In the genomic region with DNA sequence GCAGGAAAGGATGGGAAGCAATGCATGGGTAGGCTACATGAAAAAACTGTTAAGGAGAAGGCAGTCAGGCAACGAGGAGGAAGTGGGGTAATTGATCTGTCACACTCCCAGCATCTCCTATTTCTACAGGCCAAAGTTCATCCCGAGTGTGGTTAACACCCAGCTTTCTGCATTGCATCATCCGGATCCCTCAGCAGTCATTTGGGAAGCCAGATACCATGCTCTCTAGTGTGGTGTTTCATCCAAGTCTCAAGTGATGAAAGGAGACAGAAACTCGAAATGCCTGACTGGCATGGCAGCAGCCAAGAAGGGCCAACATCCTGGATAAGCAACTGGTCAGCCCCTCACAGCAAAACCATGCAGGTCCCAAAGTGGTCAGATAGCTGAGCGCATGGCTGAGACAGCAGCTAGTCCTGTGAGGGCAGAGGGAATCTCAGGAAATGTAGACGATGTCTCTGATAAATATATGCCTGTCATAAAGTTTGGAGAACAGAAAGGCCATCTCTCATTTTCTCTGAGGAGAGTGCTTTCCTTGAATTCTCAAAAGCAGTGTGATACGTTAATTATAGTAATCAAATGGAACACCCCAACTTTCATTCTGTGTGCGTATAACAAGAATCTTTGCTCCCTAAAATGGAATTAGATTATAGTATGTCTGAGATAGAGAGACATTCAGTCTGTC, we compare ENCODE assay signal across 1 cellular context.
TF ChIP-seq lines count a peak whose summit lies in the region.

No MANE protein-coding gene starts in this region.

TF ChIP-seq in HepG2, 621 proteins besides CTCF, POLR2A, EP300 and RAD21 (continued from another document and continues in another):
- TF ChIP-seq RERE (CRISPR knock-in tag; IDR thresholded peaks at IDR 0.05; ENCODE audit: low read depth) (peak; percentile 74), ZNF616 (CRISPR knock-in tag; IDR thresholded peaks at IDR 0.05; ENCODE audit: low read depth) (no peak), NR3C1 (CRISPR knock-in tag; IDR thresholded peaks at IDR 0.05) (no peak), U2AF2 (IDR thresholded peaks at IDR 0.05; ENCODE audit: low read depth, low read length) (no peak), ZNF512 (CRISPR knock-in tag; IDR thresholded peaks at IDR 0.05) (no peak), ZNF619 (CRISPR knock-in tag; IDR thresholded peaks at IDR 0.05) (0 out of 2 replicates have a peak, but pooled peaks have one; percentile 54), ATF5 (CRISPR knock-in tag; IDR thresholded peaks at IDR 0.05; ENCODE audit: low read depth) (0 out of 2 replicates have a peak, but pooled peaks have one; percentile 84), SMARCE1 (IDR thresholded peaks at IDR 0.05; ENCODE audit: borderline replicate concordance) (no peak), ZNF343 (CRISPR knock-in tag; IDR thresholded peaks at IDR 0.05) (0 out of 2 replicates have a peak, but pooled peaks have one; percentile 62), ZMYM2 (CRISPR knock-in tag; IDR thresholded peaks at IDR 0.05) (0 out of 2 replicates have a peak, but pooled peaks have one; percentile 32), ZBTB20 (CRISPR knock-in tag; IDR thresholded peaks at IDR 0.05; ENCODE audit: borderline replicate concordance, low read depth) (peak; percentile 93), ZNF629 (CRISPR knock-in tag; conservative IDR thresholded peaks at IDR 0.05) (no peak), POLR2AphosphoS5 (IDR thresholded peaks at IDR 0.05; ENCODE audit: low read depth, low read length) (peak; percentile 82), TFE3 (CRISPR knock-in tag; IDR thresholded peaks at IDR 0.05) (peak; percentile 82), ZNF460 (CRISPR knock-in tag; IDR thresholded peaks at IDR 0.05; ENCODE audit: borderline replicate concordance) (no peak; the same call in 1 of the 2 replicates), ZNF136 (CRISPR knock-in tag; IDR thresholded peaks at IDR 0.05; ENCODE audit: low read depth) (no peak; the same call in 1 of the 2 replicates), ZNF607 (CRISPR knock-in tag; IDR thresholded peaks at IDR 0.05; ENCODE audit: borderline replicate concordance) (no peak), AHDC1 (CRISPR knock-in tag; IDR thresholded peaks at IDR 0.05; ENCODE audit: borderline replicate concordance) (peak; percentile 91), ARID2 (CRISPR knock-in tag; IDR thresholded peaks at IDR 0.05; ENCODE audit: borderline replicate concordance) (peak; percentile 87; the same call in 1 of the 2 replicates), TEAD2 (CRISPR knock-in tag; IDR thresholded peaks at IDR 0.05) (no peak), GABPB1 (CRISPR knock-in tag; IDR thresholded peaks at IDR 0.05) (peak; percentile 87), ZGPAT (CRISPR knock-in tag; IDR thresholded peaks at IDR 0.05) (peak; percentile 91), ZNF256 (CRISPR knock-in tag; conservative IDR thresholded peaks at IDR 0.05) (no peak)
- TF ChIP-seq, protein P1, sequence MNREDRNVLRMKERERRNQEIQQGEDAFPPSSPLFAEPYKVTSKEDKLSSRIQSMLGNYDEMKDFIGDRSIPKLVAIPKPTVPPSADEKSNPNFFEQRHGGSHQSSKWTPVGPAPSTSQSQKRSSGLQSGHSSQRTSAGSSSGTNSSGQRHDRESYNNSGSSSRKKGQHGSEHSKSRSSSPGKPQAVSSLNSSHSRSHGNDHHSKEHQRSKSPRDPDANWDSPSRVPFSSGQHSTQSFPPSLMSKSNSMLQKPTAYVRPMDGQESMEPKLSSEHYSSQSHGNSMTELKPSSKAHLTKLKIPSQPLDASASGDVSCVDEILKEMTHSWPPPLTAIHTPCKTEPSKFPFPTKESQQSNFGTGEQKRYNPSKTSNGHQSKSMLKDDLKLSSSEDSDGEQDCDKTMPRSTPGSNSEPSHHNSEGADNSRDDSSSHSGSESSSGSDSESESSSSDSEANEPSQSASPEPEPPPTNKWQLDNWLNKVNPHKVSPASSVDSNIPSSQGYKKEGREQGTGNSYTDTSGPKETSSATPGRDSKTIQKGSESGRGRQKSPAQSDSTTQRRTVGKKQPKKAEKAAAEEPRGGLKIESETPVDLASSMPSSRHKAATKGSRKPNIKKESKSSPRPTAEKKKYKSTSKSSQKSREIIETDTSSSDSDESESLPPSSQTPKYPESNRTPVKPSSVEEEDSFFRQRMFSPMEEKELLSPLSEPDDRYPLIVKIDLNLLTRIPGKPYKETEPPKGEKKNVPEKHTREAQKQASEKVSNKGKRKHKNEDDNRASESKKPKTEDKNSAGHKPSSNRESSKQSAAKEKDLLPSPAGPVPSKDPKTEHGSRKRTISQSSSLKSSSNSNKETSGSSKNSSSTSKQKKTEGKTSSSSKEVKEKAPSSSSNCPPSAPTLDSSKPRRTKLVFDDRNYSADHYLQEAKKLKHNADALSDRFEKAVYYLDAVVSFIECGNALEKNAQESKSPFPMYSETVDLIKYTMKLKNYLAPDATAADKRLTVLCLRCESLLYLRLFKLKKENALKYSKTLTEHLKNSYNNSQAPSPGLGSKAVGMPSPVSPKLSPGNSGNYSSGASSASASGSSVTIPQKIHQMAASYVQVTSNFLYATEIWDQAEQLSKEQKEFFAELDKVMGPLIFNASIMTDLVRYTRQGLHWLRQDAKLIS (CRISPR knock-in tag; IDR thresholded peaks at IDR 0.05) = no peak
- TF ChIP-seq, protein P2, sequence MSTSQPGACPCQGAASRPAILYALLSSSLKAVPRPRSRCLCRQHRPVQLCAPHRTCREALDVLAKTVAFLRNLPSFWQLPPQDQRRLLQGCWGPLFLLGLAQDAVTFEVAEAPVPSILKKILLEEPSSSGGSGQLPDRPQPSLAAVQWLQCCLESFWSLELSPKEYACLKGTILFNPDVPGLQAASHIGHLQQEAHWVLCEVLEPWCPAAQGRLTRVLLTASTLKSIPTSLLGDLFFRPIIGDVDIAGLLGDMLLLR (CRISPR knock-in tag; IDR thresholded peaks at IDR 0.05) = no peak
